ENCODE assay signal across 8 cellular contexts in genomic region chr21:42652527-42653491, GRCh38. TPM values are rescaled to one million over a fixed set of nuclear protein-coding genes. Genes with fewer than 3 reads are reported as not detected.
DNase-seq lines count a peak whose midpoint lies in the region; ATAC-seq and TF ChIP-seq lines count a peak whose summit lies in the region.

No MANE protein-coding gene starts in this region.

- H3K27ac ChIP-seq in HUES6 (ENCODE audit: low read depth, low read length) (no peak overlapping the region; the same call in 1 of the 2 replicates), heart left ventricle (peak overlapping the region in 9 of 12 donors; percentile 20 to 87 (median 57)), ovary (peak overlapping the region; percentile 63 to 71)

- no peaks in the 10 kb centered on the region for H3K36me3 Mint-ChIP-seq in activated T-helper 17 cell treated with anti-CD3 and anti-CD28 coated beads, Interleukin-2, amount 50 U/mL, for 72 hours (ENCODE audit: low read depth)

- in situ Hi-C loops in KBM-7 (cut with MboI; ENCODE audit: low pct_unique_long_range_greater_than_20kb, low sequenced_read_pairs) = loop anchor here (25.0 kb wide), 1 partner anchor 91 kb away; no protein-coding TSS in a partner anchor

- WGBS in heart left ventricle, 4 donors = 7 to 11% (median 8%) methylated on average over 40 to 44 of the region's 44 CpGs
- 8 to 10% (median 8%) methylated on average over 41 to 44 of the region's 44 CpGs for WGBS in ovary, 3 donors

- intact Hi-C loops in heart left ventricle (cut with DNase I) = loop anchor here in 9 of 10 donors (1.0 to 10.0 kb wide), 10 partner anchors 52 to 169 kb away; no protein-coding TSS in a partner anchor
- intact Hi-C loops in ovary (cut with DNase I) = loop anchor here in 1 of 4 donors (10.0 kb wide), 1 partner anchor 162 kb away; no protein-coding TSS in a partner anchor

- peaks cover 4% of the 10 kb centered on the region for H3K27me3 Mint-ChIP-seq in activated T-helper 17 cell treated with anti-CD3 and anti-CD28 coated beads, Interleukin-2, amount 50 U/mL, for 72 hours

- TF ChIP-seq POLR2A in heart left ventricle (IDR thresholded peaks at IDR 0.05) = no peak
- no peak for TF ChIP-seq POLR2A in ovary (IDR thresholded peaks at IDR 0.05)

- H3K4me3 ChIP-seq in BJ (ENCODE audit: low read depth, low read length) (no peak overlapping the region), HUES6 (ENCODE audit: low read depth, low read length) (peak overlapping the region; percentile 77), heart left ventricle (peak overlapping the region; percentile 28 to 87 (median 52)), ovary (peak overlapping the region; percentile 45)

- POLR2A ChIA-PET in BJ (lab: Charles Lee) = no interaction called here

- ATAC-seq in activated T-helper 17 cell treated with anti-CD3 and anti-CD28 coated beads, Interleukin-2, amount 50 U/mL, for 72 hours (replicated peaks) = peak; percentile 25
- peak; percentile 76 to 87 (median 82) for ATAC-seq in heart left ventricle
- ATAC-seq in HG03045 (IDR thresholded peaks at IDR 0.05; ENCODE audit: unreplicated experiment) = no peak

- DNase-seq in BJ (ENCODE audit: low read depth) = no peak
- DNase-seq in heart left ventricle = peak; percentile 66 to 79 (median 70)
- DNase-seq in ovary = peak; percentile 52 to 71 (median 59)
- no peak for DNase-seq in stimulated activated CD4-positive, alpha-beta T cell treated with anti-CD3 and anti-CD28 coated beads, Interleukin-15, amount 100 ng/mL, for 24 hours
- no peak for DNase-seq in KBM-7

- H3K36me3 ChIP-seq in BJ (ENCODE audit: control insufficient read depth, insufficient read depth, low read length) (no peaks in the 10 kb centered on the region), HUES6 (ENCODE audit: control insufficient read depth, insufficient read depth, low read length) (no peaks in the 10 kb centered on the region), heart left ventricle (no peaks in the 10 kb centered on the region), ovary (no peaks in the 10 kb centered on the region)

- TF ChIP-seq EP300 in ovary (IDR thresholded peaks at IDR 0.05) = no peak

- H3K9me3 ChIP-seq in HUES6 (ENCODE audit: control insufficient read depth, insufficient read depth, low read depth, low read length) (no peaks in the 10 kb centered on the region), heart left ventricle (no peaks in the 10 kb centered on the region), ovary (no peaks in the 10 kb centered on the region)

- CTCF ChIA-PET in BJ (lab: Yijun Ruan, JAX) = interaction anchor here (0.6 to 2.4 kb wide), 3 partner anchors 7 to 9 kb away, joined by 3 to 7 read pairs (median 3); no protein-coding TSS in a partner anchor

- H3K4me1 Mint-ChIP-seq in activated T-helper 17 cell treated with anti-CD3 and anti-CD28 coated beads, Interleukin-2, amount 50 U/mL, for 72 hours = peaks cover 6% of the 10 kb centered on the region

- H3K4me1 ChIP-seq in HUES6 (ENCODE audit: control insufficient read depth, insufficient read depth, low read length) (peaks cover 34% of the 10 kb centered on the region), heart left ventricle (peaks cover 0 to 38% (median 19%) of the 10 kb centered on the region in 12 donors), ovary (ENCODE audit: insufficient read depth) (peaks cover 2% of the 10 kb centered on the region)

- no peak overlapping the region for H3K27ac Mint-ChIP-seq in activated T-helper 17 cell treated with anti-CD3 and anti-CD28 coated beads, Interleukin-2, amount 50 U/mL, for 72 hours

- no peaks in the 10 kb centered on the region for H3K9me3 Mint-ChIP-seq in activated T-helper 17 cell treated with anti-CD3 and anti-CD28 coated beads, Interleukin-2, amount 50 U/mL, for 72 hours

- peak overlapping the region; percentile 67 for H3K4me3 Mint-ChIP-seq in activated T-helper 17 cell treated with anti-CD3 and anti-CD28 coated beads, Interleukin-2, amount 50 U/mL, for 72 hours

- peak; percentile 40 for TF ChIP-seq CTCF in BJ (IDR thresholded peaks at IDR 0.05; ENCODE audit: insufficient read depth, low read depth, low read length)
- peak; percentile 37 to 64 (median 54) for TF ChIP-seq CTCF in heart left ventricle (IDR thresholded peaks at IDR 0.05)
- peak in 2 of 3 donors; percentile 11 to 38 for TF ChIP-seq CTCF in ovary (IDR thresholded peaks at IDR 0.05)

- peaks cover 30% of the 10 kb centered on the region for H3K27me3 ChIP-seq in BJ (ENCODE audit: control insufficient read depth, insufficient read depth, low read length)
- peaks cover 4% of the 10 kb centered on the region; the same call in 1 of the 2 replicates for H3K27me3 ChIP-seq in HUES6 (ENCODE audit: control insufficient read depth, insufficient read depth, low read length)
- peaks cover 0 to 43% (median 17%) of the 10 kb centered on the region in 9 donors for H3K27me3 ChIP-seq in heart left ventricle
- no peaks in the 10 kb centered on the region for H3K27me3 ChIP-seq in ovary

- H3K9ac ChIP-seq in HUES6 (ENCODE audit: low read length) = peak overlapping the region; percentile 66

RNA-seq across cellular contexts. Expression of gene PDE9A, which starts 0.6 kb away (rescaled TPM):
- polyA plus RNA-seq in BJ (2011; rRNA removed) (0.07 and 0.09 TPM in 2 replicates), heart left ventricle (1 to 10 TPM; 2.8 to 3.1 TPM), ovary (1 to 10 TPM; 5.6 to 8.0 TPM)
- polyA minus RNA-seq in BJ (2011; rRNA and poly(A)+ RNA removed) = 0.19 TPM in 1 of 2 replicates, not detected in the other
- total RNA-seq in activated T-helper 17 cell treated with anti-CD3 and anti-CD28 coated beads, Interleukin-2, amount 50 U/mL, for 72 hours = 1 to 10 TPM in 1 of 2 donors, under 1 TPM in 1; 0.95 to 6.9 TPM
- total RNA-seq in heart left ventricle (1 to 10 TPM; 1.5 to 4.0 (median 3.3) TPM), ovary (10 to 100 TPM in 2 of 7 donors, 1 to 10 TPM in 5; 3.9 to 11.3 (median 6.9) TPM)

Comparison
In these comparisons a context has a peak if more than half of its experiments do, and no peak if none do; other contexts are left out.
1. DNase-seq: peak in heart left ventricle (5 of 5) and ovary (5 of 5); none in BJ (single experiment), stimulated activated CD4-positive, alpha-beta T cell treated with anti-CD3 and anti-CD28 coated beads, Interleukin-15, amount 100 ng/mL, for 24 hours (single experiment) and KBM-7 (single experiment).
2. Peak in every context shown above with its lines, with median percentiles within 50 percentile points of each other: CTCF ChIP-seq.